12 cellular contexts compared by ENCODE assay signal in the genomic region with DNA sequence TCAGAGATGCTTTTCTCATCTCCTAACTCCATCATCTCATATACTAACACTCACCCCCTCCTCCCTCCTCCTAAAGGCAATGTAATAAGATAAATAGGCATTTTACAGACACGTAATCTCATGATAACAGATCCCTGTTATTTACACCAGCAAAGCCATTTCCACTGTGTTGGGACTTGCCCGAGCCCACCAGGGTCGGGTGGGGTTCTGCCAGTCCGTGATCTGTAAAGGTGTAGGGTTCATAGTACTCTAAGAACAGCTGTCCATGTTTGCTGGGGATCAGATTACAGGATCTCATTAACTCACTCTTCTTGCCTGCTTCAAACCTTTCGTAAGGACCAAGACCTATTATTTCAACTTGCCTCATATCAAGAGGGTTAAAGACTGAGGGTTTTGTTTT.
DNase-seq lines count a peak whose midpoint lies in the region; TF ChIP-seq lines count a peak whose summit lies in the region.
"Had no signal": no experiment of that assay in that cellular context is flagged by ENCODE, and none has a peak within 500 bp of the region (broad histone marks: within the 10 kb centered on the region; RNA-seq: fewer than 3 reads in every experiment).

No MANE protein-coding gene starts in this region.

- H3K9me2 ChIP-seq in hepatocyte (replicated peaks; ENCODE audit: insufficient read depth): no peaks in the 10 kb centered on the region

- DNase-seq in DMS 273 (lab: John Stamatoyannopoulos, UW; ENCODE audit: unreplicated experiment) (peak; percentile 96), NCI-H1417 (lab: John Stamatoyannopoulos, UW) (peak; percentile 75 to 96 (median 93)), NCI-H2196 (lab: John Stamatoyannopoulos, UW; ENCODE audit: unreplicated experiment) (peak; percentile 48), SHP77 treated with DMSO at 0.1 percent for 48 hours (lab: John Stamatoyannopoulos, UW) (peak; percentile 92), Peyer's patch (no peak), ureter (ENCODE audit: low spot score) (no peak), hepatocyte (ENCODE audit: low spot score) (no peak), activated T-cell treated with anti-CD3 and anti-CD28 coated beads for 4 hours (no peak)
- DNase-seq: activated effector memory CD4-positive, alpha-beta T cell treated with Interleukin-2 at 50 U/mL for 16 hours; amygdala; NCI-H1048; PC-9 had no signal

- H3K27ac ChIP-seq in Peyer's patch: no peak overlapping the region
- no peak overlapping the region for H3K27ac ChIP-seq in hepatocyte
- H3K27ac ChIP-seq: PC-9 had no signal

- no peak for TF ChIP-seq POLR2A in Peyer's patch (IDR thresholded peaks at IDR 0.05)

- no peaks in the 10 kb centered on the region for H3K79me2 ChIP-seq in hepatocyte

- TF ChIP-seq CTCF in Peyer's patch (IDR thresholded peaks at IDR 0.05) (no peak), hepatocyte (IDR thresholded peaks at IDR 0.05; ENCODE audit: poor library complexity) (no peak)

- no peak overlapping the region for H2AFZ ChIP-seq in hepatocyte
- H2AFZ ChIP-seq: PC-9 had no signal

- H3K36me3 ChIP-seq in Peyer's patch (no peaks in the 10 kb centered on the region), hepatocyte (replicated peaks; ENCODE audit: insufficient read depth, low read depth) (no peaks in the 10 kb centered on the region)

- H3K4me1 ChIP-seq in Peyer's patch (no peaks in the 10 kb centered on the region), hepatocyte (ENCODE audit: insufficient read depth) (no peaks in the 10 kb centered on the region)

- H3K4me3 ChIP-seq in Peyer's patch: no peak overlapping the region
- H3K4me3 ChIP-seq in hepatocyte: no peak overlapping the region
- H3K4me3 ChIP-seq: PC-9 had no signal

- no peaks in the 10 kb centered on the region for H3K27me3 ChIP-seq in Peyer's patch
- H3K27me3 ChIP-seq in hepatocyte: no peaks in the 10 kb centered on the region

- H4K20me1 ChIP-seq in hepatocyte (ENCODE audit: insufficient read depth, poor library complexity, severe bottlenecking): no peaks in the 10 kb centered on the region

- WGBS in hepatocyte (ENCODE audit: low lambda C conversion rate, missing lambda C conversion rate): 26% methylated on average over 5 of the region's 5 CpGs

- H3K4me2 ChIP-seq in hepatocyte: no peak overlapping the region
- H3K4me2 ChIP-seq: PC-9 had no signal

- H3K9me3 ChIP-seq in Peyer's patch (peaks cover 0 to 4% (median 2%) of the 10 kb centered on the region in 4 donors), hepatocyte (ENCODE audit: low read depth) (no peaks in the 10 kb centered on the region)

Comparison
In these comparisons a context has a peak if more than half of its experiments do, and no peak if none do; other contexts are left out.
1. DNase-seq: peak in DMS 273 (single experiment), NCI-H1417 (3 of 3), NCI-H2196 (single experiment) and SHP77 treated with DMSO at 0.1 percent for 48 hours (single experiment); none in Peyer's patch (0 of 3), ureter (single experiment), hepatocyte (single experiment) and activated T-cell treated with anti-CD3 and anti-CD28 coated beads for 4 hours (single experiment).